ENCODE assay signal across 8 cellular contexts in genomic region chr6:137975058-137975940, GRCh38.
A peak's percentile ranks its signal among the peaks of the same experiment; 100 is the strongest.
DNase-seq lines count a peak whose midpoint lies in the region; ATAC-seq and TF ChIP-seq lines count a peak whose summit lies in the region.

No MANE protein-coding gene starts in this region.

- H3K9me3 Mint-ChIP-seq in CD4-positive, alpha-beta memory T cell = no peaks in the 10 kb centered on the region
- no peaks in the 10 kb centered on the region for H3K9me3 Mint-ChIP-seq in endodermal cell
- peaks cover 0 to 4% of the 10 kb centered on the region in 2 donors for H3K9me3 Mint-ChIP-seq in stimulated activated naive CD8-positive, alpha-beta T cell treated with anti-CD3 and anti-CD28 coated beads, Interleukin-15, amount 100 ng/mL, for 72 hours
- H3K9me3 Mint-ChIP-seq in WTC11 = peaks cover 8% of the 10 kb centered on the region

- peak overlapping the region; percentile 57 for H3K27ac ChIP-seq in CD4-positive, alpha-beta memory T cell (ENCODE audit: low read depth, low read length)
- H3K27ac ChIP-seq in endodermal cell (ENCODE audit: low read depth, low read length) (no peak overlapping the region), coronary artery (no peak overlapping the region)

- peaks cover 30 to 57% (median 35%) of the 10 kb centered on the region in 4 donors for H3K4me1 Mint-ChIP-seq in CD4-positive, alpha-beta memory T cell
- peaks cover 2% of the 10 kb centered on the region for H3K4me1 Mint-ChIP-seq in endodermal cell
- peaks cover 72% of the 10 kb centered on the region for H3K4me1 Mint-ChIP-seq in stimulated activated naive CD8-positive, alpha-beta T cell treated with anti-CD3 and anti-CD28 coated beads, Interleukin-15, amount 100 ng/mL, for 72 hours
- H3K4me1 Mint-ChIP-seq in WTC11 = peaks cover 13% of the 10 kb centered on the region

- H3K27me3 Mint-ChIP-seq in CD4-positive, alpha-beta memory T cell = no peaks in the 10 kb centered on the region
- H3K27me3 Mint-ChIP-seq in endodermal cell (ENCODE audit: insufficient read depth) (no peaks in the 10 kb centered on the region), WTC11 (ENCODE audit: low read depth) (no peaks in the 10 kb centered on the region)
- H3K27me3 Mint-ChIP-seq in stimulated activated naive CD8-positive, alpha-beta T cell treated with anti-CD3 and anti-CD28 coated beads, Interleukin-15, amount 100 ng/mL, for 72 hours = no peaks in the 10 kb centered on the region

- H3K4me1 ChIP-seq in CD4-positive, alpha-beta memory T cell (ENCODE audit: insufficient read depth, low read length) = peaks cover 38% of the 10 kb centered on the region
- no peaks in the 10 kb centered on the region for H3K4me1 ChIP-seq in endodermal cell (ENCODE audit: control insufficient read depth, insufficient read depth, low read length)

- no peaks in the 10 kb centered on the region for H3K27me3 ChIP-seq in CD4-positive, alpha-beta memory T cell (ENCODE audit: insufficient read depth, low read length)
- H3K27me3 ChIP-seq in endodermal cell (ENCODE audit: control insufficient read depth, insufficient read depth, low read length, poor library complexity, severe bottlenecking) = no peaks in the 10 kb centered on the region

- no peak overlapping the region for H3K4me3 ChIP-seq in CD4-positive, alpha-beta memory T cell (ENCODE audit: low read length in 2 of 2)
- H3K4me3 ChIP-seq in endodermal cell (ENCODE audit: low read length) (no peak overlapping the region), coronary artery (no peak overlapping the region)

- H3K9me3 ChIP-seq in CD4-positive, alpha-beta memory T cell (ENCODE audit: control insufficient read depth in 1 of 2, low read length in 2 of 2) = no peaks in the 10 kb centered on the region
- no peaks in the 10 kb centered on the region for H3K9me3 ChIP-seq in endodermal cell (ENCODE audit: control insufficient read depth, low read length)

- intact Hi-C loops in CD4-positive, alpha-beta memory T cell (cut with micrococcal nuclease) = loop anchor here (1.0 to 2.0 kb wide), 6 partner anchors 30 to 334 kb away; partner anchors contain the start of gene TNFAIP3

- H3K27ac Mint-ChIP-seq in CD4-positive, alpha-beta memory T cell = peak overlapping the region; percentile 87 to 99 (median 97)
- no peak overlapping the region for H3K27ac Mint-ChIP-seq in endodermal cell
- H3K27ac Mint-ChIP-seq in stimulated activated naive CD8-positive, alpha-beta T cell treated with anti-CD3 and anti-CD28 coated beads, Interleukin-15, amount 100 ng/mL, for 72 hours = peak overlapping the region; percentile 36 to 93
- H3K27ac Mint-ChIP-seq in WTC11 = no peak overlapping the region

- no peaks in the 10 kb centered on the region for H3K36me3 ChIP-seq in CD4-positive, alpha-beta memory T cell (ENCODE audit: insufficient read depth, low read length)
- no peaks in the 10 kb centered on the region for H3K36me3 ChIP-seq in endodermal cell (ENCODE audit: control insufficient read depth, insufficient read depth, low read length)

- no peaks in the 10 kb centered on the region for H3K36me3 Mint-ChIP-seq in CD4-positive, alpha-beta memory T cell
- H3K36me3 Mint-ChIP-seq in endodermal cell (ENCODE audit: low read depth) (no peaks in the 10 kb centered on the region), WTC11 (no peaks in the 10 kb centered on the region)

- WGBS in endodermal cell (ENCODE audit: insufficient coverage in 1 of 2, insufficient read length in 1 of 2), 2 experiments = 83 to 88% methylated on average over 7 to 10 of the region's 10 CpGs

- H3K4me3 Mint-ChIP-seq in CD4-positive, alpha-beta memory T cell = peak overlapping the region; percentile 67 to 93 (median 82)
- H3K4me3 Mint-ChIP-seq in endodermal cell (no peak overlapping the region), WTC11 (no peak overlapping the region)
- H3K4me3 Mint-ChIP-seq in stimulated activated naive CD8-positive, alpha-beta T cell treated with anti-CD3 and anti-CD28 coated beads, Interleukin-15, amount 100 ng/mL, for 72 hours = peak overlapping the region; percentile 63 to 79

- CTCF ChIA-PET in CD4-positive, alpha-beta memory T cell (lab: Charles Lee; ENCODE audit: partially characterized antibody) = interaction anchor here (0.9 to 3.6 kb wide), 26 partner anchors 9 to 634 kb away, joined by 3 to 37 read pairs (median 6); partner anchors contain the start of gene TNFAIP3
- CTCF ChIA-PET in WTC11 (lab: Charles Lee) = interaction anchor here (0.6 to 2.6 kb wide), 9 partner anchors 11 to 278 kb away, joined by 3 to 10 read pairs (median 5); no protein-coding TSS in a partner anchor

- peak; percentile 60 for ATAC-seq in GM19035 (IDR thresholded peaks at IDR 0.05; ENCODE audit: unreplicated experiment)
- ATAC-seq in stimulated activated naive CD8-positive, alpha-beta T cell treated with anti-CD3 and anti-CD28 coated beads, Interleukin-15, amount 100 ng/mL, for 72 hours = peak; percentile 79
- no peak for ATAC-seq in WTC11

- TF ChIP-seq CTCF in endodermal cell (conservative IDR thresholded peaks at IDR 0.05) (peak; percentile 37), WTC11 (IDR thresholded peaks at IDR 0.05) (no peak), coronary artery (IDR thresholded peaks at IDR 0.05) (no peak)

- POLR2A ChIA-PET in CD4-positive, alpha-beta memory T cell (lab: Charles Lee; ENCODE audit: partially characterized antibody) = interaction anchor here (0.7 to 2.7 kb wide), 11 partner anchors 31 to 1435 kb away, joined by 3 to 20 read pairs (median 6); partner anchors contain the start of gene TNFAIP3
- POLR2A ChIA-PET in WTC11 (lab: Charles Lee) = no interaction called here

- H3K9ac ChIP-seq in endodermal cell (ENCODE audit: extremely low read depth, low read length, poor library complexity, severe bottlenecking) = no peak overlapping the region

- peak; percentile 62 to 71 (median 67) for DNase-seq in CD4-positive, alpha-beta memory T cell
- DNase-seq in NOMO-1 treated with DMSO at 0.1 percent for 48 hours (lab: John Stamatoyannopoulos, UW; ENCODE audit: unreplicated experiment) = peak; percentile 60
- no peak for DNase-seq in endodermal cell
- DNase-seq in stimulated activated naive CD8-positive, alpha-beta T cell treated with anti-CD3 and anti-CD28 coated beads, Interleukin-15, amount 100 ng/mL, for 72 hours = peak in 1 of 2 donors; percentile 46
- DNase-seq in activated CD8-positive, alpha-beta memory T cell treated with anti-CD3 and anti-CD28 coated beads for 24 hours = no peak
- no peak for DNase-seq in WTC11 (ENCODE audit: low spot score)
- no peak for DNase-seq in coronary artery (ENCODE audit: low spot score)

TF ChIP-seq in WTC11, 78 proteins besides CTCF, POLR2A, EP300 and RAD21 (continues in another document):
- no peak for TF ChIP-seq CBFB (CRISPR knock-in tag; IDR thresholded peaks at IDR 0.05; ENCODE audit: low read depth)
- TF ChIP-seq TCF7 (CRISPR knock-in tag; IDR thresholded peaks at IDR 0.05; ENCODE audit: low read depth) = no peak
- no peak for TF ChIP-seq OVOL2 (CRISPR knock-in tag; IDR thresholded peaks at IDR 0.05; ENCODE audit: borderline replicate concordance)
- TF ChIP-seq ZSCAN18 (CRISPR knock-in tag; IDR thresholded peaks at IDR 0.05) = no peak
- no peak for TF ChIP-seq ZBTB43 (CRISPR knock-in tag; IDR thresholded peaks at IDR 0.05)
- TF ChIP-seq JUN (CRISPR knock-in tag; IDR thresholded peaks at IDR 0.05) = no peak
- TF ChIP-seq ZNF671 (CRISPR knock-in tag; IDR thresholded peaks at IDR 0.05) = no peak
- no peak for TF ChIP-seq JAZF1 (CRISPR knock-in tag; IDR thresholded peaks at IDR 0.05)
- TF ChIP-seq CDX4 (CRISPR knock-in tag; IDR thresholded peaks at IDR 0.05; ENCODE audit: borderline replicate concordance) = no peak
- TF ChIP-seq PRRX2 (CRISPR knock-in tag; IDR thresholded peaks at IDR 0.05) = no peak
- no peak for TF ChIP-seq IRF1 (CRISPR knock-in tag; IDR thresholded peaks at IDR 0.05)
- no peak for TF ChIP-seq ATF3 (CRISPR knock-in tag; conservative IDR thresholded peaks at IDR 0.05)

Comparison
In these comparisons a context has a peak if more than half of its experiments do, and no peak if none do; other contexts are left out.
1. DNase-seq: peak in CD4-positive, alpha-beta memory T cell (5 of 5) and NOMO-1 treated with DMSO at 0.1 percent for 48 hours (single experiment); none in endodermal cell (single experiment), activated CD8-positive, alpha-beta memory T cell treated with anti-CD3 and anti-CD28 coated beads for 24 hours (single experiment), WTC11 (single experiment) and coronary artery (single experiment).
2. H3K27ac Mint-ChIP-seq: peak in CD4-positive, alpha-beta memory T cell (7 of 7) and stimulated activated naive CD8-positive, alpha-beta T cell treated with anti-CD3 and anti-CD28 coated beads, Interleukin-15, amount 100 ng/mL, for 72 hours (2 of 2); none in endodermal cell (single experiment) and WTC11 (single experiment).
3. H3K4me3 Mint-ChIP-seq: peak in CD4-positive, alpha-beta memory T cell (8 of 8) and stimulated activated naive CD8-positive, alpha-beta T cell treated with anti-CD3 and anti-CD28 coated beads, Interleukin-15, amount 100 ng/mL, for 72 hours (2 of 2); none in endodermal cell (single experiment) and WTC11 (single experiment).